Comparison of ENCODE assay signal across 19 cellular contexts in the genomic region with DNA sequence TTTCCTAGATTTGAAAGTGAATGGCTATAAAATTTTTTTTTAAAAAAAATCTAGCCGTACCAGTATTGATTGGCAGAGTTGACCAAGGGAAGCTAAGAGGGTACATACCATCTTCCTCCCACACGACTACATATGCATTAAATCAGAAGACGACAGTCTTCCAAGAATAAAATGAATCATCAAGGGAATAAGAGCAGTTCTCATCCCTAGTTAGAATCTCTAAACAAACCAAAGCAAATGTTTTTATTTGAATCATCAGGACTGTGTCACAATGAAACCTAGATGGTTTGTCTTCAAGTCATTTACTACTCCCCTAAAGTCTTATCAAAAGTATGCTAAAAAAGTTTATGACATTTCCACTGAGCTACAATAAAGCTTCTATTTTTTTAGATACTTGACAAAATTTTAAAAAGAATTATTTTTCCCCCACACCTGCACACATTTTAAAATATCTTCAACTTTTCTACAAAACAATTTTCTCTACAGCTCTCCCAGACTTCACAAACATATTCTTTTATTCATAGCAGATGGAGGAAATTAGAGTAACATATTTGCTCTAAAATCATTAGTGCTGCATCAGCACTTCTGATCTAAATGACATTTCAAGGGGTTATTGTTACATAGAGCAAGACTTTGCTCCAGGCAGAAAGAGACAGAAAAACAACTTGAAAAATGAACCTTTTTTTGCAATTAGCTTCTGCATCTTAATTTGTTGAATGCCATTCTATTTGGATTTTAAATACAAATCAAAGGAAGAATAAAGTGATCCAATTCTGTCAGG.
DNase-seq lines count a peak whose midpoint lies in the region; ATAC-seq and TF ChIP-seq lines count a peak whose summit lies in the region.
"Had no signal": no experiment of that assay in that cellular context is flagged by ENCODE, and none has a peak within 500 bp of the region (broad histone marks: within the 10 kb centered on the region; RNA-seq: fewer than 3 reads in every experiment).

No MANE protein-coding gene starts in this region.

- in situ Hi-C loops in brain microvascular endothelial cell (cut with HindIII; ENCODE audit: low pct_ligation_motif_present, low sequenced_read_pairs) (no loop called here), ACHN (cut with HindIII; ENCODE audit: low pct_ligation_motif_present, low pct_unique_long_range_greater_than_20kb, low sequenced_read_pairs) (no loop called here)

- TF ChIP-seq CTCF in AG04450 (IDR thresholded peaks at IDR 0.05; ENCODE audit: low read depth, low read length) (no peak), brain microvascular endothelial cell (IDR thresholded peaks at IDR 0.05; ENCODE audit: low read depth, low read length, missing control alignments) (no peak), WTC11 (IDR thresholded peaks at IDR 0.05) (no peak)

- H3K9me3 ChIP-seq in AG04450 (ENCODE audit: control insufficient read depth, insufficient read depth, low read length) = no peaks in the 10 kb centered on the region

- no peak overlapping the region for H3K4me3 ChIP-seq in AG04450 (ENCODE audit: low read depth, low read length)
- no peak overlapping the region for H3K4me3 ChIP-seq in brain microvascular endothelial cell (ENCODE audit: low read depth, low read length)
- H3K4me3 ChIP-seq: hepatocyte, left lung had no signal

- CTCF ChIA-PET in AG04450 (lab: Charles Lee) (no interaction called here), WTC11 (lab: Charles Lee) (interaction anchor here (1.6 kb wide), 1 partner anchor 39 kb away, joined by 4 read pairs; no protein-coding TSS in a partner anchor)

- H3K27ac ChIP-seq in AG04450 (ENCODE audit: low read depth, low read length) (no peak overlapping the region), brain microvascular endothelial cell (no peak overlapping the region)
- H3K27ac ChIP-seq: hepatocyte, left lung had no signal

- no peak overlapping the region for H3K27ac Mint-ChIP-seq in WTC11
- H3K27ac Mint-ChIP-seq: activated B cell treated with CpG ODN at 0.5 μM for 24 hours; CD14-positive monocyte; stimulated activated naive CD8-positive, alpha-beta T cell treated with anti-CD3 and anti-CD28 coated beads, Interleukin-15, Interleukin-2, amounts not matched to agents 100 ng/mL and 50 ng/mL, for 24 hours had no signal

- peaks cover 11% of the 10 kb centered on the region for H3K4me1 Mint-ChIP-seq in WTC11
- H3K4me1 Mint-ChIP-seq: activated B cell treated with CpG ODN at 0.5 μM for 24 hours, CD14-positive monocyte had no signal

- no peaks in the 10 kb centered on the region for H3K36me3 ChIP-seq in brain microvascular endothelial cell (replicated peaks)
- H3K36me3 ChIP-seq: left lung had no signal

- H3K27me3 Mint-ChIP-seq in WTC11 (ENCODE audit: low read depth) = no peaks in the 10 kb centered on the region
- H3K27me3 Mint-ChIP-seq: activated B cell treated with CpG ODN at 0.5 μM for 24 hours; stimulated activated naive CD8-positive, alpha-beta T cell treated with anti-CD3 and anti-CD28 coated beads, Interleukin-15, Interleukin-2, amounts not matched to agents 100 ng/mL and 50 ng/mL, for 24 hours had no signal

- H3K9me3 Mint-ChIP-seq in WTC11 = peaks cover 24% of the 10 kb centered on the region
- H3K9me3 Mint-ChIP-seq: activated B cell treated with CpG ODN at 0.5 μM for 24 hours; stimulated activated naive CD8-positive, alpha-beta T cell treated with anti-CD3 and anti-CD28 coated beads, Interleukin-15, Interleukin-2, amounts not matched to agents 100 ng/mL and 50 ng/mL, for 24 hours had no signal

- no peak for ATAC-seq in WTC11
- ATAC-seq: left lung had no signal

- H3K4me3 Mint-ChIP-seq in WTC11 = no peak overlapping the region
- H3K4me3 Mint-ChIP-seq: activated B cell treated with CpG ODN at 0.5 μM for 24 hours; CD14-positive monocyte; stimulated activated naive CD8-positive, alpha-beta T cell treated with anti-CD3 and anti-CD28 coated beads, Interleukin-15, Interleukin-2, amounts not matched to agents 100 ng/mL and 50 ng/mL, for 24 hours had no signal

- H3K27me3 ChIP-seq in AG04450 (ENCODE audit: control insufficient read depth, insufficient read depth, low read length) (no peaks in the 10 kb centered on the region), brain microvascular endothelial cell (replicated peaks) (no peaks in the 10 kb centered on the region)
- H3K27me3 ChIP-seq: hepatocyte, left lung had no signal

- peaks cover 22% of the 10 kb centered on the region for H3K36me3 Mint-ChIP-seq in WTC11
- H3K36me3 Mint-ChIP-seq: CD14-positive monocyte had no signal

- POLR2A ChIA-PET in AG04450 (lab: Yijun Ruan, JAX) (interaction anchor here (0.6 kb wide), 1 partner anchor 747 kb away, joined by 4 read pairs; no protein-coding TSS in a partner anchor), WTC11 (lab: Charles Lee) (no interaction called here)

- DNase-seq in AG04450 (ENCODE audit: low read depth, low spot score) (peak; percentile 34), HCEC 1CT (peak; percentile 57), brain microvascular endothelial cell (peak; percentile 13), kidney glomerular epithelial cell (lab: John Stamatoyannopoulos, UW) (peak; percentile 40), WTC11 (ENCODE audit: low spot score) (no peak), ACHN (no peak)
- DNase-seq in stimulated activated CD4-positive, alpha-beta T cell treated with anti-CD3 and anti-CD28 coated beads, Interleukin-1b, Interleukin-23, amount 100 ng/mL, for 48 hours = no peak
- DNase-seq in effector CD8-positive, alpha-beta T cell (lab: John Stamatoyannopoulos, UW) = no peak
- DNase-seq: activated B cell treated with CpG ODN at 0.5 μM for 24 hours; activated CD8-positive, alpha-beta memory T cell treated with anti-CD3 and anti-CD28 coated beads for 24 hours; anterior cingulate cortex; cortex of kidney; GOT3; left lung; NCI-H2081 treated with DMSO at 0.1 percent for 48 hours; T-helper 1 cell had no signal

TF ChIP-seq in WTC11, 78 proteins besides CTCF, POLR2A, EP300 and RAD21:
- TF ChIP-seq, protein P1, sequence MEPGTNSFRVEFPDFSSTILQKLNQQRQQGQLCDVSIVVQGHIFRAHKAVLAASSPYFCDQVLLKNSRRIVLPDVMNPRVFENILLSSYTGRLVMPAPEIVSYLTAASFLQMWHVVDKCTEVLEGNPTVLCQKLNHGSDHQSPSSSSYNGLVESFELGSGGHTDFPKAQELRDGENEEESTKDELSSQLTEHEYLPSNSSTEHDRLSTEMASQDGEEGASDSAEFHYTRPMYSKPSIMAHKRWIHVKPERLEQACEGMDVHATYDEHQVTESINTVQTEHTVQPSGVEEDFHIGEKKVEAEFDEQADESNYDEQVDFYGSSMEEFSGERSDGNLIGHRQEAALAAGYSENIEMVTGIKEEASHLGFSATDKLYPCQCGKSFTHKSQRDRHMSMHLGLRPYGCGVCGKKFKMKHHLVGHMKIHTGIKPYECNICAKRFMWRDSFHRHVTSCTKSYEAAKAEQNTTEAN (CRISPR knock-in tag; IDR thresholded peaks at IDR 0.05) = no peak
- TF ChIP-seq, protein P2, sequence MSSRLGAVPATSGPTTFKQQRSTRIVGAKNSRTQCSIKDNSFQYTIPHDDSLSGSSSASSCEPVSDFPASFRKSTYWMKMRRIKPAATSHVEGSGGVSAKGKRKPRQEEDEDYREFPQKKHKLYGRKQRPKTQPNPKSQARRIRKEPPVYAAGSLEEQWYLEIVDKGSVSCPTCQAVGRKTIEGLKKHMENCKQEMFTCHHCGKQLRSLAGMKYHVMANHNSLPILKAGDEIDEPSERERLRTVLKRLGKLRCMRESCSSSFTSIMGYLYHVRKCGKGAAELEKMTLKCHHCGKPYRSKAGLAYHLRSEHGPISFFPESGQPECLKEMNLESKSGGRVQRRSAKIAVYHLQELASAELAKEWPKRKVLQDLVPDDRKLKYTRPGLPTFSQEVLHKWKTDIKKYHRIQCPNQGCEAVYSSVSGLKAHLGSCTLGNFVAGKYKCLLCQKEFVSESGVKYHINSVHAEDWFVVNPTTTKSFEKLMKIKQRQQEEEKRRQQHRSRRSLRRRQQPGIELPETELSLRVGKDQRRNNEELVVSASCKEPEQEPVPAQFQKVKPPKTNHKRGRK (CRISPR knock-in tag; IDR thresholded peaks at IDR 0.05; ENCODE audit: borderline replicate concordance) = no peak

Comparison
In these comparisons a context has a peak if more than half of its experiments do, and no peak if none do; other contexts are left out.
1. DNase-seq: peak in AG04450 (single experiment), HCEC 1CT (single experiment), brain microvascular endothelial cell (single experiment) and kidney glomerular epithelial cell (single experiment); none in stimulated activated CD4-positive, alpha-beta T cell treated with anti-CD3 and anti-CD28 coated beads, Interleukin-1b, Interleukin-23, amount 100 ng/mL, for 48 hours (single experiment), effector CD8-positive, alpha-beta T cell (single experiment), WTC11 (single experiment) and ACHN (single experiment).